In genomic region chr11:116642902-116643301, GRCh38 we compare ENCODE assay signal across 24 cellular contexts.
"Had no signal": no experiment of that assay in that cellular context is flagged by ENCODE, and none has a peak within 500 bp of the region (broad histone marks: within the 10 kb centered on the region; RNA-seq: fewer than 3 reads in every experiment).

No MANE protein-coding gene starts in this region.

- H3K36me3 ChIP-seq: left ventricle myocardium inferior, ovary, right atrium auricular region, right lobe of liver, stomach, thyroid gland, transverse colon, upper lobe of left lung, vagina had no signal

- H3K4me1 Mint-ChIP-seq: immature natural killer cell; mesothelial cell of epicardium; natural killer cell; stimulated activated naive B cell treated with anti-CD40 and anti-IgM and Interleukin-4, amounts not matched to agents 10 μg/mL and 1 μg/mL and 100 μg/mL, for 72 hours had no signal

- H3K27ac ChIP-seq: left ventricle myocardium inferior, ovary, right atrium auricular region, right lobe of liver, stomach, testis, thyroid gland, transverse colon, upper lobe of left lung, vagina had no signal

- H3K4me3 ChIP-seq: left ventricle myocardium inferior, lung, ovary, right atrium auricular region, right lobe of liver, stomach, testis, thyroid gland, transverse colon, upper lobe of left lung, vagina had no signal

- H3K36me3 Mint-ChIP-seq: immature natural killer cell; mesothelial cell of epicardium; naive B cell; natural killer cell; stimulated activated naive B cell treated with anti-CD40 and anti-IgM and Interleukin-4, amounts not matched to agents 10 μg/mL and 1 μg/mL and 100 μg/mL, for 72 hours had no signal

- H3K9me3 ChIP-seq: ovary, right lobe of liver, testis, thyroid gland, transverse colon, upper lobe of left lung, vagina had no signal

- H3K27me3 ChIP-seq: ovary, right atrium auricular region, right lobe of liver, testis, thyroid gland, transverse colon, upper lobe of left lung, vagina had no signal

- H3K9me3 Mint-ChIP-seq: mesothelial cell of epicardium, natural killer cell, nephron progenitor cell had no signal

- H3K4me3 Mint-ChIP-seq: immature natural killer cell; mesothelial cell of epicardium; naive B cell; natural killer cell; nephron progenitor cell; stimulated activated naive B cell treated with anti-CD40 and anti-IgM and Interleukin-4, amounts not matched to agents 10 μg/mL and 1 μg/mL and 100 μg/mL, for 72 hours had no signal

- H3K27ac Mint-ChIP-seq: immature natural killer cell; mesothelial cell of epicardium; naive B cell; natural killer cell; nephron progenitor cell; progenitor cell of endocrine pancreas; stimulated activated naive B cell treated with anti-CD40 and anti-IgM and Interleukin-4, amounts not matched to agents 10 μg/mL and 1 μg/mL and 100 μg/mL, for 72 hours had no signal

- ATAC-seq: natural killer cell; right lobe of liver; stimulated activated naive B cell treated with anti-CD40 and anti-IgM and Interleukin-4, amounts not matched to agents 10 μg/mL and 1 μg/mL and 100 μg/mL, for 72 hours; stimulated activated naive CD8-positive, alpha-beta T cell treated with anti-CD3 and anti-CD28 coated beads, Interleukin-15, Interleukin-2, amounts not matched to agents 100 U/mL and 50 U/mL, for 24 hours had no signal

- DNase-seq: immature natural killer cell; left ventricle myocardium inferior; mesendoderm; naive B cell; natural killer cell; nephron progenitor cell; ovary; right lobe of liver; stimulated activated CD4-positive, alpha-beta T cell treated with anti-CD3 and anti-CD28 coated beads, Interleukin-12 subunit alpha, Interleukin-12 subunit beta, amount 100 ng/mL, for 4 hours; stimulated activated CD4-positive, alpha-beta T cell treated with anti-CD3 and anti-CD28 coated beads, Interleukin-15, amount 100 ng/mL, for 24 hours; stimulated activated CD4-positive, alpha-beta T cell treated with anti-CD3 and anti-CD28 coated beads, Interleukin-2, amount 100 ng/mL, for 24 hours; stimulated activated CD4-positive, alpha-beta T cell treated with anti-CD3 and anti-CD28 coated beads, Interleukin-4, amount 100 ng/mL, for 1 hour; stimulated activated naive B cell treated with anti-CD40 and anti-IgM and Interleukin-4, amounts not matched to agents 10 μg/mL and 1 μg/mL and 100 μg/mL, for 72 hours; stimulated activated naive CD8-positive, alpha-beta T cell treated with anti-CD3 and anti-CD28 coated beads, Interleukin-15, Interleukin-2, amounts not matched to agents 100 U/mL and 50 U/mL, for 24 hours; stomach; testis; thyroid gland; transverse colon had no signal

- H3K4me1 ChIP-seq: left ventricle myocardium inferior, right atrium auricular region, right lobe of liver, stomach, testis, thyroid gland, transverse colon, upper lobe of left lung, vagina had no signal
